ENCODE assay signal across 8 cellular contexts in genomic region chr11:18773681-18774080, GRCh38. TPM values are rescaled to one million over a fixed set of nuclear protein-coding genes. Genes with fewer than 3 reads are reported as not detected.
"Had no signal": no experiment of that assay in that cellular context is flagged by ENCODE, and none has a peak within 500 bp of the region (broad histone marks: within the 10 kb centered on the region; RNA-seq: fewer than 3 reads in every experiment).

No MANE protein-coding gene starts in this region.

- DNase-seq: GM23248, HFFc6 had no signal

- H3K4me3 ChIP-seq: GM23248, HAP-1 had no signal

- H3K9me3 Mint-ChIP-seq: IgD-negative memory B cell had no signal

- H3K9ac ChIP-seq: GM23248 had no signal

- FAIRE-seq: HepG2 had no signal

- H3K27ac ChIP-seq: GM23248, HL-60 had no signal

- H3K4me3 Mint-ChIP-seq: HFFc6 had no signal

- H3K9me3 ChIP-seq: HAP-1 had no signal

- H3K27ac Mint-ChIP-seq: HFFc6, IgD-negative memory B cell had no signal

- H3K4me1 Mint-ChIP-seq: IgD-negative memory B cell had no signal

- H3K36me3 ChIP-seq: HAP-1 had no signal

- H3K4me1 ChIP-seq: HAP-1 had no signal

RNA-seq across cellular contexts. Expression of gene PTPN5, which starts 17.9 kb away (rescaled TPM):
- total RNA-seq: GM23248, H4, HepG2, HFFc6, HT1080 had no signal
- polyA plus RNA-seq: GM23248, HepG2, IgD-negative memory B cell had no signal

RNA-seq across cellular contexts. Expression of gene IGSF22, which starts 47.7 kb away (rescaled TPM):
- total RNA-seq: GM23248, H4, HepG2, HFFc6, HT1080 had no signal
- polyA plus RNA-seq: GM23248, HepG2 had no signal
